Comparison of ENCODE assay signal across 16 cellular contexts in the genomic region with DNA sequence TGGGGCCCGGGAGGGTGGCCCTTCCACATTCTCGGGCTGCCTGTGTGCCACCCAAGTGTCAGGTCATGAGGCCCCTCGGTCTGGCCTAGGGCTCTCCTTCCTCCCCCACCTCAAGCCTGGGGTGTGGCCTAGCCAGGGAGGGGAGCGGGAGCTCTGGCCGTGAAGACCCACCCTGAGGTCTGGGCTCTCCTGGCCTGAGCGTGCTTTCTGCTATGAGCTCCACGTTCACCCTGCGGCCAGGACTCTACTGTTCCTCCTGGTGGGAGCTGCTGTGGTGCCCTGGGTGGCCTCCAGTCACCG.
"Had no signal": no experiment of that assay in that cellular context is flagged by ENCODE, and none has a peak within 500 bp of the region (broad histone marks: within the 10 kb centered on the region; RNA-seq: fewer than 3 reads in every experiment).

No MANE protein-coding gene starts in this region.

- H3K9me3 ChIP-seq: mucosa of descending colon, right lobe of liver, upper lobe of left lung had no signal

- ATAC-seq: activated CD4-positive, CD25-positive, alpha-beta regulatory T cell treated with anti-CD3 and anti-CD28 coated beads, Interleukin-2, amount 50 U/mL, for 24 hours; left lobe of liver; mucosa of descending colon; natural killer cell; right lobe of liver had no signal

- H3K36me3 ChIP-seq: right lobe of liver, upper lobe of left lung had no signal

- H3K27me3 ChIP-seq: right lobe of liver, upper lobe of left lung had no signal

- FAIRE-seq: islet of Langerhans had no signal

- DNase-seq: activated CD4-positive, alpha-beta T cell treated with anti-CD3 and anti-CD28 coated beads, Interleukin-2, amount 50 U/mL, for 1 hour; activated CD8-positive, alpha-beta memory T cell treated with anti-CD3 and anti-CD28 coated beads for 24 hours; activated naive CD8-positive, alpha-beta T cell treated with anti-CD3 and anti-CD28 coated beads for 36 hours; amygdala; cortex of kidney; effector CD8-positive, alpha-beta T cell; foreskin fibroblast; head of caudate nucleus; natural killer cell; occipital lobe had no signal

- H3K27ac ChIP-seq: right lobe of liver, upper lobe of left lung had no signal

- H3K4me3 ChIP-seq: mucosa of descending colon, right lobe of liver, upper lobe of left lung had no signal
